20 cellular contexts compared by ENCODE assay signal in genomic region chr9:134760750-134761420, GRCh38.
A peak's percentile ranks its signal among the peaks of the same experiment; 100 is the strongest.
DNase-seq lines count a peak whose midpoint lies in the region; ATAC-seq and TF ChIP-seq lines count a peak whose summit lies in the region.
"Had no signal": no experiment of that assay in that cellular context is flagged by ENCODE, and none has a peak within 500 bp of the region (broad histone marks: within the 10 kb centered on the region; RNA-seq: fewer than 3 reads in every experiment).

No MANE protein-coding gene starts in this region.

- no peak overlapping the region for H4K5ac ChIP-seq in IMR-90 (ENCODE audit: low read depth, low read length)

- CTCF ChIA-PET in IMR-90 (lab: Yijun Ruan, JAX), result no interaction called here

- H3K23ac ChIP-seq in IMR-90 (ENCODE audit: low read depth, low read length), result no peak overlapping the region

- in situ Hi-C loops in IMR-90 (cut with MboI; ENCODE audit: low sequenced_read_pairs), result no loop called here

- peaks cover 4% of the 10 kb centered on the region for H3K9me3 Mint-ChIP-seq in stimulated activated naive CD8-positive, alpha-beta T cell treated with anti-CD3 and anti-CD28 coated beads, Interleukin-15, Interleukin-2, amounts not matched to agents 100 ng/mL and 50 ng/mL, for 24 hours
- peaks cover 14 to 26% of the 10 kb centered on the region in 2 donors for H3K9me3 Mint-ChIP-seq in stimulated activated naive CD8-positive, alpha-beta T cell treated with anti-CD3 and anti-CD28 coated beads, Interleukin-15, amount 100 ng/mL, for 72 hours
- H3K9me3 Mint-ChIP-seq in glutamatergic neuron (ENCODE audit: unreplicated experiment) (peaks cover 3% of the 10 kb centered on the region), type B pancreatic cell (no peaks in the 10 kb centered on the region)

- H3K27me3 Mint-ChIP-seq in stimulated activated naive CD8-positive, alpha-beta T cell treated with anti-CD3 and anti-CD28 coated beads, Interleukin-15, Interleukin-2, amounts not matched to agents 100 ng/mL and 50 ng/mL, for 24 hours, result no peaks in the 10 kb centered on the region
- H3K27me3 Mint-ChIP-seq in stimulated activated naive CD8-positive, alpha-beta T cell treated with anti-CD3 and anti-CD28 coated beads, Interleukin-15, amount 100 ng/mL, for 72 hours, result no peaks in the 10 kb centered on the region
- H3K27me3 Mint-ChIP-seq in glutamatergic neuron (ENCODE audit: unreplicated experiment) (peaks cover 18% of the 10 kb centered on the region), type B pancreatic cell (peaks cover 4% of the 10 kb centered on the region)

- TF ChIP-seq POLR2A in IMR-90 (IDR thresholded peaks at IDR 0.05; ENCODE audit: low read depth, low read length), result no peak

- H3K4me3 Mint-ChIP-seq in stimulated activated naive CD8-positive, alpha-beta T cell treated with anti-CD3 and anti-CD28 coated beads, Interleukin-15, Interleukin-2, amounts not matched to agents 100 ng/mL and 50 ng/mL, for 24 hours, result no peak overlapping the region
- H3K4me3 Mint-ChIP-seq in stimulated activated naive CD8-positive, alpha-beta T cell treated with anti-CD3 and anti-CD28 coated beads, Interleukin-15, amount 100 ng/mL, for 72 hours, result no peak overlapping the region
- no peak overlapping the region for H3K4me3 Mint-ChIP-seq in glutamatergic neuron (ENCODE audit: unreplicated experiment)
- H3K4me3 Mint-ChIP-seq in type B pancreatic cell, result no peak overlapping the region

- no peak overlapping the region for H3K27ac ChIP-seq in IMR-90 (ENCODE audit: insufficient read depth, low read length)
- H3K27ac ChIP-seq: A549 had no signal

- peaks cover 90% of the 10 kb centered on the region for H3K36me3 ChIP-seq in IMR-90 (ENCODE audit: control insufficient read depth, insufficient read depth, low read length)

- no peak for DNase-seq in stimulated activated naive CD8-positive, alpha-beta T cell treated with anti-CD3 and anti-CD28 coated beads, Interleukin-15, amount 100 ng/mL, for 72 hours
- no peak for DNase-seq in IMR-90
- DNase-seq in glutamatergic neuron, result no peak
- DNase-seq in dedifferentiated amniotic fluid mesenchymal stem cell (ENCODE audit: extremely low spot score), result no peak
- DNase-seq in activated CD4-positive, CD25-positive, alpha-beta regulatory T cell (lab: John Stamatoyannopoulos, UW), result no peak
- DNase-seq in type B pancreatic cell (ENCODE audit: extremely low spot score, unreplicated experiment), result no peak
- DNase-seq in hypothalamus (lab: John Stamatoyannopoulos, UW), result no peak
- DNase-seq: C1 segment of cervical spinal cord, DMS79, KBM-7, NCI-H187, NCI-H2107, NCI-H2227 treated with DMSO at 0.1 percent for 48 hours, NCI-H510A treated with DMSO at 0.1 percent for 48 hours, NCI-H774, OCI-M1, SHP77, SK-N-SH had no signal

- H4K91ac ChIP-seq in IMR-90 (ENCODE audit: insufficient read depth, low read depth, low read length), result no peak overlapping the region

- H2BK20ac ChIP-seq in IMR-90 (ENCODE audit: low read depth, low read length), result no peak overlapping the region

- no peak overlapping the region for H3K4me2 ChIP-seq in IMR-90 (ENCODE audit: low read depth, low read length)
- H3K4me2 ChIP-seq: A549, SK-N-SH had no signal

- no peak for ATAC-seq in stimulated activated naive CD8-positive, alpha-beta T cell treated with anti-CD3 and anti-CD28 coated beads, Interleukin-15, amount 100 ng/mL, for 72 hours
- ATAC-seq in IMR-90 (ENCODE audit: low read depth), result no peak
- ATAC-seq: A549 had no signal

- H2AK9ac ChIP-seq in IMR-90 (replicated peaks; ENCODE audit: low read depth, low read length, poor library complexity), result peak overlapping the region; percentile 66

- no peaks in the 10 kb centered on the region for H3K4me1 Mint-ChIP-seq in stimulated activated naive CD8-positive, alpha-beta T cell treated with anti-CD3 and anti-CD28 coated beads, Interleukin-15, Interleukin-2, amounts not matched to agents 100 ng/mL and 50 ng/mL, for 24 hours (ENCODE audit: low read depth)
- no peaks in the 10 kb centered on the region for H3K4me1 Mint-ChIP-seq in stimulated activated naive CD8-positive, alpha-beta T cell treated with anti-CD3 and anti-CD28 coated beads, Interleukin-15, amount 100 ng/mL, for 72 hours
- H3K4me1 Mint-ChIP-seq in glutamatergic neuron (ENCODE audit: low read depth, unreplicated experiment) (peaks cover 17% of the 10 kb centered on the region), type B pancreatic cell (ENCODE audit: unreplicated experiment) (no peaks in the 10 kb centered on the region)

- H3K4ac ChIP-seq in IMR-90 (ENCODE audit: low read depth, low read length), result no peak overlapping the region

- peaks cover 15 to 61% of the 10 kb centered on the region in 2 experiments for H3K79me1 ChIP-seq in IMR-90 (ENCODE audit: low read depth in 1 of 2, low read length in 2 of 2)

- peak overlapping the region; percentile 56 for H2AFZ ChIP-seq in IMR-90 (replicated peaks; ENCODE audit: low read length, poor library complexity)

- no peak overlapping the region for H2AK5ac ChIP-seq in IMR-90 (ENCODE audit: low read depth, low read length)

- H4K20me1 ChIP-seq in IMR-90 (ENCODE audit: insufficient read depth, low read length), result peaks cover 74% of the 10 kb centered on the region

- H2BK15ac ChIP-seq in IMR-90 (ENCODE audit: low read depth, low read length), result no peak overlapping the region

- peaks cover 19% of the 10 kb centered on the region for H3K9me1 ChIP-seq in IMR-90 (ENCODE audit: insufficient read depth, low read length)

- no peaks in the 10 kb centered on the region for H3K36me3 Mint-ChIP-seq in stimulated activated naive CD8-positive, alpha-beta T cell treated with anti-CD3 and anti-CD28 coated beads, Interleukin-15, Interleukin-2, amounts not matched to agents 100 ng/mL and 50 ng/mL, for 24 hours (ENCODE audit: low read depth)
- H3K36me3 Mint-ChIP-seq in glutamatergic neuron (ENCODE audit: unreplicated experiment) (no peaks in the 10 kb centered on the region), type B pancreatic cell (no peaks in the 10 kb centered on the region)

- peak overlapping the region; percentile 81 for H2BK5ac ChIP-seq in IMR-90 (ENCODE audit: low read depth, low read length, poor library complexity, severe bottlenecking)

- no peak overlapping the region for H3K18ac ChIP-seq in IMR-90 (ENCODE audit: low read depth, low read length)

- peak overlapping the region; percentile 31 for H3K27ac Mint-ChIP-seq in stimulated activated naive CD8-positive, alpha-beta T cell treated with anti-CD3 and anti-CD28 coated beads, Interleukin-15, Interleukin-2, amounts not matched to agents 100 ng/mL and 50 ng/mL, for 24 hours
- no peak overlapping the region for H3K27ac Mint-ChIP-seq in stimulated activated naive CD8-positive, alpha-beta T cell treated with anti-CD3 and anti-CD28 coated beads, Interleukin-15, amount 100 ng/mL, for 72 hours
- H3K27ac Mint-ChIP-seq in glutamatergic neuron (ENCODE audit: unreplicated experiment) (peak overlapping the region; percentile 64), type B pancreatic cell (no peak overlapping the region)

- H3K9me3 ChIP-seq in IMR-90 (ENCODE audit: control insufficient read depth, insufficient read depth, low read length), result no peaks in the 10 kb centered on the region
- H3K9me3 ChIP-seq: A549, SK-N-SH had no signal

- BruUV-seq in IMR-90 (replicated peaks; lab: Mats Ljungman, UMichigan), result TSS peak; percentile 41

- POLR2A ChIA-PET in IMR-90 (lab: Charles Lee; ENCODE audit: unreplicated experiment), result no interaction called here

- dilution Hi-C loops in IMR-90 (cut with HindIII; ENCODE audit: low sequenced_read_pairs, unreplicated experiment), result no loop called here

- H3K27me3 ChIP-seq in IMR-90 (ENCODE audit: control insufficient read depth, insufficient read depth, low read length), result no peaks in the 10 kb centered on the region

- no peak overlapping the region for H3K9ac ChIP-seq in IMR-90 (ENCODE audit: low read depth, low read length)
- H3K9ac ChIP-seq: SK-N-SH had no signal

- no peak overlapping the region for H4K8ac ChIP-seq in IMR-90 (ENCODE audit: low read depth in 2 of 2, low read length in 2 of 2)

- no peak for TF ChIP-seq RAD21 in IMR-90 (IDR thresholded peaks at IDR 0.05; ENCODE audit: low read length)

- no peaks in the 10 kb centered on the region for H3K4me1 ChIP-seq in IMR-90 (ENCODE audit: control insufficient read depth, insufficient read depth, low read length)
- H3K4me1 ChIP-seq: A549 had no signal

- H3K14ac ChIP-seq in IMR-90 (replicated peaks; ENCODE audit: low read depth, low read length), result no peak overlapping the region

- no peak overlapping the region for H3K56ac ChIP-seq in IMR-90 (ENCODE audit: extremely low read depth, insufficient read depth, low read length)

- 95% methylated on average over 15 of the region's 18 CpGs; no CpG with 5 or more reads in 1 of the 2 experiments for WGBS in IMR-90 (ENCODE audit: extremely low coverage in 2 of 2, insufficient read length in 1 of 2), 2 experiments

- no peak overlapping the region for H3K4me3 ChIP-seq in IMR-90 (ENCODE audit: insufficient read depth, low read depth, low read length)
- H3K4me3 ChIP-seq: A549 had no signal

- no peak overlapping the region for H2BK120ac ChIP-seq in IMR-90 (ENCODE audit: low read depth, low read length)

- intact Hi-C loops in IMR-90 (cut with micrococcal nuclease), result no loop called here

- no peak for TF ChIP-seq CTCF in IMR-90 (conservative IDR thresholded peaks at IDR 0.05; ENCODE audit: low read depth, low read length)
- TF ChIP-seq CTCF in glutamatergic neuron (IDR thresholded peaks at IDR 0.05; ENCODE audit: partially characterized antibody, unreplicated experiment), result no peak
- TF ChIP-seq CTCF in type B pancreatic cell (conservative IDR thresholded peaks at IDR 0.05), result no peak

TF ChIP-seq in IMR-90, 13 proteins besides CTCF, POLR2A, EP300 and RAD21:
- TF ChIP-seq RFX5 (IDR thresholded peaks at IDR 0.05; ENCODE audit: low read depth, low read length), result no peak
- no peak for TF ChIP-seq MXI1 (IDR thresholded peaks at IDR 0.05; ENCODE audit: borderline replicate concordance, low read depth, low read length)
- no peak for TF ChIP-seq RCOR1 (IDR thresholded peaks at IDR 0.05; ENCODE audit: insufficient replicate concordance, low read length)
- no peak for TF ChIP-seq ELK1 (IDR thresholded peaks at IDR 0.05; ENCODE audit: borderline replicate concordance, low read depth, low read length)

Comparison
In these comparisons a context has a peak if more than half of its experiments do, and no peak if none do; other contexts are left out.
1. H3K27ac Mint-ChIP-seq: peak in stimulated activated naive CD8-positive, alpha-beta T cell treated with anti-CD3 and anti-CD28 coated beads, Interleukin-15, Interleukin-2, amounts not matched to agents 100 ng/mL and 50 ng/mL, for 24 hours (single experiment) and glutamatergic neuron (single experiment); none in stimulated activated naive CD8-positive, alpha-beta T cell treated with anti-CD3 and anti-CD28 coated beads, Interleukin-15, amount 100 ng/mL, for 72 hours (0 of 2) and type B pancreatic cell (single experiment).